Comparison of ENCODE assay signal across 24 cellular contexts in the genomic region with DNA sequence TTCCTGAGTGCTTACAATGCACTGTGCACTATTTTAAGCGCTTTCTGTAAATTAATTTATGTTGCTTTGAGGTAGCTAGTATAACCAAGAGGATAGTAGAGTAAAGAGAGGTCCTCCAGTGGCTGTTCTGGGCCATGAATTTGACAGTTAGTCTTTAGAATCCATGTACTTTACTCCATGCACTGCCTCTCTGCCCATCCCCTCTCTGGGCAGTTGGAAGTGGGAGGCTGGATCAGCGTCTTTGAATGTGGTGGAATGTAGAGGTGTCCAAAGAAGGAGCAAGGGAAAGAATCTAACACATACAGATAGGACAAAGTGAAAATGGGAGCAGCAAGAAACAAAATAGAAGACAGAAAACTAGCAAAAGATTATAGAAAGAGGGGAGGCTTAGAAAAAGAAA.
"Had no signal": no experiment of that assay in that cellular context is flagged by ENCODE, and none has a peak within 500 bp of the region (broad histone marks: within the 10 kb centered on the region; RNA-seq: fewer than 3 reads in every experiment).

No MANE protein-coding gene starts in this region.

- H3K27me3 ChIP-seq: colonic mucosa, esophagus squamous epithelium, gastrocnemius medialis, heart right ventricle, left lung had no signal

- H3K4me1 Mint-ChIP-seq: naive B cell had no signal

- H3K36me3 Mint-ChIP-seq: naive B cell had no signal

- ATAC-seq: effector memory CD8-positive, alpha-beta T cell; esophagus mucosa; gastrocnemius medialis; heart right ventricle; left cardiac atrium; left lung; left ventricle myocardium superior; lower lobe of right lung had no signal

- H3K4me3 ChIP-seq: colonic mucosa, esophagus squamous epithelium, gastrocnemius medialis, heart right ventricle, left lung, lower lobe of right lung had no signal

- H3K4me1 ChIP-seq: colonic mucosa, esophagus squamous epithelium, gastrocnemius medialis, heart right ventricle, left lung, lower lobe of right lung had no signal

- H3K27me3 Mint-ChIP-seq: dendritic cell treated with granulocyte-macrophage colony-stimulating factor and Interleukin-4, amounts not matched to agents 40 ng/mL and 50 ng/mL, for 4 days; effector memory CD8-positive, alpha-beta T cell; naive B cell had no signal

- DNase-seq: colonic mucosa; cortex of kidney; effector CD8-positive, alpha-beta T cell; effector memory CD8-positive, alpha-beta T cell; endodermal cell; erythroblast; esophagus squamous epithelium; foreskin fibroblast; foreskin melanocyte; gastrocnemius medialis; glutamatergic neuron; head of caudate nucleus; heart right ventricle; hippocampal formation; left cardiac atrium; left lung; left ventricle myocardium superior; lower lobe of right lung; mesenchymal stem cell; midbrain; naive B cell had no signal

- H3K27ac ChIP-seq: colonic mucosa, epithelial cell of prostate, esophagus squamous epithelium, gastrocnemius medialis, heart right ventricle, left lung, lower lobe of right lung had no signal

- H3K27ac Mint-ChIP-seq: dendritic cell treated with granulocyte-macrophage colony-stimulating factor and Interleukin-4, amounts not matched to agents 40 ng/mL and 50 ng/mL, for 4 days; effector memory CD8-positive, alpha-beta T cell; endodermal cell; naive B cell had no signal

- H3K9me3 Mint-ChIP-seq: dendritic cell treated with granulocyte-macrophage colony-stimulating factor and Interleukin-4, amounts not matched to agents 40 ng/mL and 50 ng/mL, for 4 days; endodermal cell had no signal

- H3K4me3 Mint-ChIP-seq: dendritic cell treated with granulocyte-macrophage colony-stimulating factor and Interleukin-4, amounts not matched to agents 40 ng/mL and 50 ng/mL, for 4 days; effector memory CD8-positive, alpha-beta T cell; endodermal cell; naive B cell had no signal

- H3K9me3 ChIP-seq: colonic mucosa, esophagus squamous epithelium, gastrocnemius medialis, heart right ventricle, left lung, lower lobe of right lung had no signal

- H3K36me3 ChIP-seq: colonic mucosa, esophagus squamous epithelium, gastrocnemius medialis, heart right ventricle, left lung, lower lobe of right lung had no signal
